In the genomic region with DNA sequence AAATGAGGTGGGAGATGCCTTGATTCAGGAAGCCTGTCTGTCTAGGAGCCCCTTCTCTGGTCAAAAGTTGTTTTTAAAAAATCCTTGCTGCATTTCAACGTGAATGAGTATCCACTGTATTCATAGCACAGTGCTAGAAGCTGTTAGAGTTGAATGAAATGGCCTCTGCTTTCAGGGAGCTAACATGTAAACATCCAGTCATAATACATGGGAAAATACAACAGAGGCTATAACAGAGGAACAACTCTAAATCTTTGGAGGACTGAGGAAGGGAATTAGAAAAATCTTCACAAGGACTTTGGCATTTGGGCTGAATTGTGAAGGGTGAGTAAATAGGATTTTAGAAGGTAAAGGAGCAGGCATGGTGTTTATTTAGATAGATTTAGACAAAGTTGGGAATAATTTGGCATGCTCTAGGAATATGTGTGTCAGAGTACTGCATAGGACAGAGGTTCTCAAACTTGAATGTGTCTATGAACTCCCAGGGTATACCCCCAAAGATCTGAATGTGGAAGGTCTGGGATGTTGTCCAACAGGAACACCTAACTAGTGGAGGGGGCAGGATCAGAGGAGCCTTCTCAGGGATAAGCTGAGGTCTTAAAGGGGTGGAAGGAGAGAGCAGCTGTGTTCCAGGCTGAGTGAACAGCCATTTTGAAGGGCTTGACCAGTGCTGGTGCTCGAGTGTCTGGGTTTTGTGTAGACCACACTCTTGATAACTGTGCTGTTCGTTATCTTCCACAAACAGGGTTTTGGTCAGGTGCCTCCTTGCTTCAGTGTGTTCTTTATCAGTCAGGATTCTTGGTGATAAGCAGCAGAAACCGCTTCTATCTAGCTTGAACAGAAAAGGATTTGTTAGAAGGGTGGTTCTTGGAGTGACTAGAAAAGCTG, we compare ENCODE assay signal across 9 cellular contexts. TPM values are rescaled to one million over a fixed set of nuclear protein-coding genes. Genes with fewer than 3 reads are reported as not detected.
DNase-seq lines count a peak whose midpoint lies in the region; ATAC-seq, FAIRE-seq and TF ChIP-seq lines count a peak whose summit lies in the region.
"Had no signal": no experiment of that assay in that cellular context is flagged by ENCODE, and none has a peak within 500 bp of the region (broad histone marks: within the 10 kb centered on the region; RNA-seq: fewer than 3 reads in every experiment).

No MANE protein-coding gene starts in this region.

- no peaks in the 10 kb centered on the region for H3K27me3 ChIP-seq in HUES64 (ENCODE audit: insufficient read depth, low read length)

- H3K9ac ChIP-seq in HUES64 (ENCODE audit: low read depth, low read length) = no peak overlapping the region; the same call in 1 of the 2 replicates

- 81% methylated on average over 4 of the region's 4 CpGs for WGBS in A549 (ENCODE audit: missing lambda C conversion rate)
- 77% methylated on average over 4 of the region's 4 CpGs for WGBS in HUES64

- TF ChIP-seq RAD21 in A549 (conservative IDR thresholded peaks at IDR 0.05 in 1 of 2, IDR thresholded peaks at IDR 0.05 in 1 of 2) = no peak

- ATAC-seq in A549 = peak; percentile 34 to 43; a peak in 4 of 6 replicates
- ATAC-seq in GM18511 (IDR thresholded peaks at IDR 0.05; ENCODE audit: unreplicated experiment) = no peak
- no peak for ATAC-seq in GM19467 (IDR thresholded peaks at IDR 0.05; ENCODE audit: unreplicated experiment)

- H3K36me3 ChIP-seq in HUES64 (ENCODE audit: insufficient read depth, low read length) = peaks cover 34% of the 10 kb centered on the region

- H3K4me1 ChIP-seq in A549 (peaks cover 50% of the 10 kb centered on the region), HUES64 (ENCODE audit: insufficient read depth, low read length) (peaks cover 33% of the 10 kb centered on the region)

- H3K27me3 Mint-ChIP-seq in mesothelial cell of epicardium (ENCODE audit: low read depth) = no peaks in the 10 kb centered on the region

- H3K36me3 Mint-ChIP-seq in mesothelial cell of epicardium = peaks cover 7% of the 10 kb centered on the region

- TF ChIP-seq CTCF in A549 (IDR thresholded peaks at IDR 0.05) = no peak
- no peak for TF ChIP-seq CTCF in mesothelial cell of epicardium (IDR thresholded peaks at IDR 0.05; ENCODE audit: unreplicated experiment)

- peak overlapping the region; percentile 72 for H3K27ac Mint-ChIP-seq in mesothelial cell of epicardium

- no peak overlapping the region for H3K4me3 Mint-ChIP-seq in mesothelial cell of epicardium

- peaks cover 36% of the 10 kb centered on the region for H3K4me1 Mint-ChIP-seq in mesothelial cell of epicardium

- CTCF ChIA-PET in A549 (lab: Yijun Ruan, JAX) (interaction anchor here (2.3 to 4.1 kb wide), 2 partner anchors 11 to 12 kb away, joined by 13 to 14 read pairs; no protein-coding TSS in a partner anchor), HEK293T (lab: Yijun Ruan, JAX) (interaction anchor here (0.7 to 2.0 kb wide), 2 partner anchors 80 to 148 kb away, joined by 3 to 7 read pairs; no protein-coding TSS in a partner anchor)

- TF ChIP-seq POLR2A in A549 (IDR thresholded peaks at IDR 0.05; ENCODE audit: low read length) = no peak

- DNase-seq in A549 (ENCODE audit: low read depth in 1 of 2, low spot score in 1 of 2) (no peak), amniotic epithelial cell (ENCODE audit: low read depth) (peak; percentile 73), mesothelial cell of epicardium (ENCODE audit: low spot score in 2 of 2, unreplicated experiment in 2 of 2) (no peak), T1000 (lab: John Stamatoyannopoulos, UW) (no peak), HEK293T (ENCODE audit: extremely low spot score) (no peak)
- DNase-seq: cortex of kidney had no signal

- FAIRE-seq in A549 (lab: Jason Lieb, UNC) = no peak

- no peaks in the 10 kb centered on the region for H3K9me3 Mint-ChIP-seq in mesothelial cell of epicardium

- H3K4me2 ChIP-seq in A549 = no peak overlapping the region

- 0 out of 6 replicates have a peak overlapping the region, but pooled peaks of 1 of the 2 experiments have one; percentile 19 for H3K27ac ChIP-seq in A549
- H3K27ac ChIP-seq in HUES64 (ENCODE audit: low read depth, low read length) = peak overlapping the region; percentile 28; the same call in 1 of the 2 replicates

- POLR2A ChIA-PET in A549 (lab: Yijun Ruan, JAX) = interaction anchor here (1.5 kb wide), 1 partner anchor 13 kb away, joined by 5 read pairs; a partner anchor contains a TSS
- POLR2A ChIA-PET in HEK293T (lab: Yijun Ruan, JAX) = interaction anchor here (1.4 to 3.7 kb wide), 4 partner anchors 10 to 45 kb away, joined by 3 to 18 read pairs (median 8); a partner anchor contains a TSS

- H3K9me3 ChIP-seq in A549 (no peaks in the 10 kb centered on the region), HUES64 (ENCODE audit: insufficient read depth, low read depth, low read length) (no peaks in the 10 kb centered on the region)

- no peak for TF ChIP-seq EP300 in A549 (IDR thresholded peaks at IDR 0.05)

- H3K4me3 ChIP-seq in A549 (no peak overlapping the region), HUES64 (ENCODE audit: low read length) (no peak overlapping the region)

TF ChIP-seq in A549, 52 proteins besides CTCF, POLR2A, EP300 and RAD21:
- TF ChIP-seq HDAC2 (IDR thresholded peaks at IDR 0.05) = no peak
- no peak for TF ChIP-seq KDM5A (IDR thresholded peaks at IDR 0.05)

TF ChIP-seq in HEK293T, 16 proteins besides CTCF, POLR2A, EP300 and RAD21:
- TF ChIP-seq FOXM1 (IDR thresholded peaks at IDR 0.05; ENCODE audit: borderline replicate concordance) = no peak
- TF ChIP-seq BHLHE40 (IDR thresholded peaks at IDR 0.05; ENCODE audit: borderline replicate concordance) = no peak
- TF ChIP-seq HDGF (IDR thresholded peaks at IDR 0.05; ENCODE audit: borderline replicate concordance) = no peak
- TF ChIP-seq, protein P1, sequence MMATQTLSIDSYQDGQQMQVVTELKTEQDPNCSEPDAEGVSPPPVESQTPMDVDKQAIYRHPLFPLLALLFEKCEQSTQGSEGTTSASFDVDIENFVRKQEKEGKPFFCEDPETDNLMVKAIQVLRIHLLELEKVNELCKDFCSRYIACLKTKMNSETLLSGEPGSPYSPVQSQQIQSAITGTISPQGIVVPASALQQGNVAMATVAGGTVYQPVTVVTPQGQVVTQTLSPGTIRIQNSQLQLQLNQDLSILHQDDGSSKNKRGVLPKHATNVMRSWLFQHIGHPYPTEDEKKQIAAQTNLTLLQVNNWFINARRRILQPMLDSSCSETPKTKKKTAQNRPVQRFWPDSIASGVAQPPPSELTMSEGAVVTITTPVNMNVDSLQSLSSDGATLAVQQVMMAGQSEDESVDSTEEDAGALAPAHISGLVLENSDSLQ (IDR thresholded peaks at IDR 0.05) = no peak
- no peak for TF ChIP-seq NFRKB (IDR thresholded peaks at IDR 0.05)
- no peak for TF ChIP-seq SUZ12 (IDR thresholded peaks at IDR 0.05)
- no peak for TF ChIP-seq SP1 (IDR thresholded peaks at IDR 0.05)
- no peak for TF ChIP-seq ZNF384 (IDR thresholded peaks at IDR 0.05)
- TF ChIP-seq ARNT (IDR thresholded peaks at IDR 0.05) = no peak
- no peak for TF ChIP-seq TARDBP (IDR thresholded peaks at IDR 0.05)
- no peak for TF ChIP-seq LEF1 (IDR thresholded peaks at IDR 0.05; ENCODE audit: borderline replicate concordance)
- TF ChIP-seq FOXA1 (IDR thresholded peaks at IDR 0.05) = no peak
- no peak for TF ChIP-seq L3MBTL2 (conservative IDR thresholded peaks at IDR 0.05)
- no peak for TF ChIP-seq FOXK2 (IDR thresholded peaks at IDR 0.05)
- TF ChIP-seq ELF4 (IDR thresholded peaks at IDR 0.05) = no peak
- no peak for TF ChIP-seq CTBP1 (IDR thresholded peaks at IDR 0.05; ENCODE audit: borderline replicate concordance)
TF ChIP-seq in HEK293T: peak in this region for 0.

RNA-seq across cellular contexts. Expression of a gene that starts 12.7 kb away (rescaled TPM):
- polyA plus RNA-seq in A549 (2011; rRNA removed) = 19.4 and 29.3 TPM in 2 replicates
- 16.9 and 24.0 TPM in 2 replicates for polyA plus RNA-seq in A549 (2012; cell fraction: cytosol; rRNA removed)
- 64.6 and 68.4 TPM in 2 replicates for polyA plus RNA-seq in A549 (2012; cell fraction: nucleus; rRNA removed)
- 21.0 to 30.8 TPM (median 29.7 TPM) in 3 replicates for polyA plus RNA-seq in A549 (2017; fragmentation: RNase III; extraction: RNeasy Plus Mini Kit Qiagen cat#74134 plus additional on column Dnase treatment)
- 31.2 and 49.4 TPM in 2 replicates for polyA minus RNA-seq in A549 (2011; rRNA and poly(A)+ RNA removed)
- 100 TPM for polyA plus RNA-seq in HUES64 (2013, experiment 1 of 2)
- 121 TPM for polyA plus RNA-seq in HUES64 (2013, experiment 2 of 2)
- 127 to 130 TPM (median 129 TPM) in 3 replicates for total RNA-seq in mesothelial cell of epicardium

RNA-seq across cellular contexts. Expression of a gene that starts 45.1 kb away (rescaled TPM):
- 2.5 and 3.6 TPM in 2 replicates for polyA plus RNA-seq in A549 (2011; rRNA removed)
- 3.1 and 3.3 TPM in 2 replicates for polyA plus RNA-seq in A549 (2012; cell fraction: cytosol; rRNA removed)
- polyA plus RNA-seq in A549 (2012; cell fraction: nucleus; rRNA removed) = 3.5 and 4.4 TPM in 2 replicates
- polyA plus RNA-seq in A549 (2017; fragmentation: RNase III; extraction: RNeasy Plus Mini Kit Qiagen cat#74134 plus additional on column Dnase treatment) = 3.3 to 4.5 TPM (median 4.5 TPM) in 3 replicates
- polyA minus RNA-seq in A549 (2011; rRNA and poly(A)+ RNA removed) = 13.4 and 15.0 TPM in 2 replicates
- 5.9 TPM for polyA plus RNA-seq in HUES64 (2013, experiment 1 of 2)
- 7.7 TPM for polyA plus RNA-seq in HUES64 (2013, experiment 2 of 2)
- total RNA-seq in mesothelial cell of epicardium = 16.9 to 19.1 TPM (median 18.4 TPM) in 3 replicates

Comparison
In these comparisons a context has a peak if more than half of its experiments do, and no peak if none do; other contexts are left out.
1. ATAC-seq: peak in A549 (2 of 2); none in GM18511 (single experiment) and GM19467 (single experiment).